Comparison of ENCODE assay signal across 19 cellular contexts in the genomic region with DNA sequence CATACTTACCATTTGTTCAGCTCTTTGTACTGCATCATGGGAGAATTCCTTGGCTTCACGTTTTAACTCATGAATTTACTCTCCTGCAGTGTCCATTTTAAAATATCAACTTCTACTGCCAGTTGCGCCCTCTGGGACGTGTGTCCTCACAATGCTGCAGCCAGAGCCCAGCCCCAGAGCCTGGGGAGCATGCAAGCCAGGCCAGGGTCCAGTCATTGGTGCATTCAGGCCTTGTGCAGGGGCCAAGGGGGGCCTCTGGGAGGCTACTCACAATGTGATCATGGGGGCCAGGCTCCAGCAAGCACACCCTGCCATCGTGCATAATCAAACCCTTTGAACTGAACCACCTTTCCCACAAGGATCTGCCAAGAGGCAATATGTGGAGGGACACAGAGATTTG.
"Had no signal": no experiment of that assay in that cellular context is flagged by ENCODE, and none has a peak within 500 bp of the region (broad histone marks: within the 10 kb centered on the region; RNA-seq: fewer than 3 reads in every experiment).

No MANE protein-coding gene starts in this region.

- H3K4me2 ChIP-seq: hepatocyte had no signal

- H3K4me3 ChIP-seq: colonic mucosa, esophagus squamous epithelium, hepatocyte, left ventricle myocardium inferior, lung, suprapubic skin, tibial artery had no signal

- H3K27me3 ChIP-seq: colonic mucosa, esophagus squamous epithelium, foreskin keratinocyte, hepatocyte, neutrophil, suprapubic skin, tibial artery had no signal

- H3K27ac Mint-ChIP-seq: nephron had no signal

- H3K4me1 Mint-ChIP-seq: naive B cell, nephron had no signal

- H3K36me3 ChIP-seq: colonic mucosa, esophagus squamous epithelium, left ventricle myocardium inferior, neutrophil, suprapubic skin, tibial artery had no signal

- DNase-seq: colonic mucosa; dermis blood vessel endothelial cell; esophagus squamous epithelium; head of caudate nucleus; kidney; left cardiac atrium; left ventricle myocardium inferior; mesendoderm; naive B cell; stimulated activated CD4-positive, alpha-beta T cell treated with anti-CD3 and anti-CD28 coated beads, Interleukin-12 subunit alpha, Interleukin-12 subunit beta, amount 100 ng/mL, for 4 hours; stimulated activated naive CD4-positive, alpha-beta T cell; tibial artery had no signal

- H3K4me1 ChIP-seq: colonic mucosa, esophagus squamous epithelium, left ventricle myocardium inferior, suprapubic skin had no signal

- H2AFZ ChIP-seq: hepatocyte had no signal

- H3K4me3 Mint-ChIP-seq: naive B cell, nephron had no signal

- H3K79me2 ChIP-seq: hepatocyte had no signal

- H3K27ac ChIP-seq: colonic mucosa, esophagus squamous epithelium, foreskin keratinocyte, hepatocyte, left ventricle myocardium inferior, neutrophil, suprapubic skin, tibial artery had no signal

- ATAC-seq: sciatic nerve had no signal

- H3K9me3 ChIP-seq: colonic mucosa, esophagus squamous epithelium, left ventricle myocardium inferior, neutrophil, suprapubic skin, tibial artery had no signal
